8 cellular contexts compared by ENCODE assay signal in genomic region chr17:32084016-32084469, GRCh38. TPM values are rescaled to one million over a fixed set of nuclear protein-coding genes. Genes with fewer than 3 reads are reported as not detected.
DNase-seq lines count a peak whose midpoint lies in the region; ATAC-seq, FAIRE-seq and TF ChIP-seq lines count a peak whose summit lies in the region.
"Not testable (repeated sequence)": the region's sequence is repeated elsewhere in the genome, so short reads cannot be mapped to it uniquely, and the experiment has no call there.

No MANE protein-coding gene starts in this region.

- not testable (repeated sequence) for H3K27me3 ChIP-seq in CD8-positive, alpha-beta memory T cell (ENCODE audit: insufficient read depth, low read length, poor library complexity, severe bottlenecking); OCI-LY3 (ENCODE audit: low read depth, low read length); esophagus muscularis mucosa; keratinocyte (ENCODE audit: control insufficient read depth, extremely low read depth, insufficient read depth, low read length); thymus (ENCODE audit: control insufficient read depth, insufficient read depth)

- H3K4me2 ChIP-seq in OCI-LY3 (ENCODE audit: low read length), result peak overlapping the region; percentile 73
- H3K4me2 ChIP-seq in keratinocyte (ENCODE audit: control insufficient read depth, extremely low read depth, insufficient read depth, low read depth, low read length), result peak overlapping the region; percentile 22

- not testable (repeated sequence) for H3K9me1 ChIP-seq in keratinocyte (ENCODE audit: control insufficient read depth, extremely low read depth, insufficient read depth, low read length)

- TF ChIP-seq EP300 in esophagus muscularis mucosa (IDR thresholded peaks at IDR 0.05), result not testable (repeated sequence)

- POLR2A ChIA-PET in CD8-positive, alpha-beta memory T cell (lab: Charles Lee), result not testable (repeated sequence)

- intact Hi-C loops in esophagus muscularis mucosa (cut with DNase I), result not testable (repeated sequence)

- H3K27ac ChIP-seq in CD8-positive, alpha-beta memory T cell (ENCODE audit: low read depth, low read length); keratinocyte (ENCODE audit: control insufficient read depth, insufficient read depth, low read length): not testable (repeated sequence)
- H3K27ac ChIP-seq in OCI-LY3 (ENCODE audit: low read length), result peak overlapping the region; percentile 28
- peak overlapping the region in 2 of 4 donors; percentile 34 to 57 for H3K27ac ChIP-seq in esophagus muscularis mucosa (replicated peaks in 1 of 4)
- peak overlapping the region; percentile 42 for H3K27ac ChIP-seq in thymus (ENCODE audit: low read depth)

- H3K4me3 ChIP-seq in CD8-positive, alpha-beta memory T cell (ENCODE audit: low read length), result peak overlapping the region; percentile 39
- H3K4me3 ChIP-seq in OCI-LY3 (ENCODE audit: low read length) (peak overlapping the region; percentile 74), esophagus muscularis mucosa (peak overlapping the region; percentile 54 to 68 (median 58)), keratinocyte (ENCODE audit: control insufficient read depth in 2 of 3, extremely low read depth in 1 of 3, insufficient read depth in 2 of 3, low read depth in 1 of 3, low read length in 3 of 3) (peak overlapping the region in 1 of 3 experiments; percentile 1), thymus (ENCODE audit: low read length) (peak overlapping the region; percentile 54)

- H3K4me1 ChIP-seq in CD8-positive, alpha-beta memory T cell (ENCODE audit: insufficient read depth, low read length); OCI-LY3 (ENCODE audit: low read length); keratinocyte (ENCODE audit: control insufficient read depth, extremely low read depth, insufficient read depth, low read length); thymus (ENCODE audit: control insufficient read depth, insufficient read depth, low read length): not testable (repeated sequence)
- peaks cover 2 to 11% (median 8%) of the 10 kb centered on the region in 4 donors for H3K4me1 ChIP-seq in esophagus muscularis mucosa

- peak overlapping the region in 6 of 7 donors; percentile 49 to 76 (median 64) for H3K4me3 Mint-ChIP-seq in CD8-positive, alpha-beta memory T cell

- H3K9me3 Mint-ChIP-seq in CD8-positive, alpha-beta memory T cell, result not testable (repeated sequence)

- not testable (repeated sequence) for H3K9me3 ChIP-seq in CD8-positive, alpha-beta memory T cell (ENCODE audit: low read length); OCI-LY3 (ENCODE audit: insufficient read depth, low read length); esophagus muscularis mucosa; keratinocyte (ENCODE audit: control insufficient read depth, low read depth, low read length); thymus (ENCODE audit: control insufficient read depth)

- H3K9ac ChIP-seq in OCI-LY3 (ENCODE audit: low read length), result peak overlapping the region; percentile 65
- H3K9ac ChIP-seq in keratinocyte (ENCODE audit: control insufficient read depth, extremely low read depth, insufficient read depth, low read length), result not testable (repeated sequence)

- H3K27me3 Mint-ChIP-seq in CD8-positive, alpha-beta memory T cell, result not testable (repeated sequence)

- ATAC-seq in omental fat pad (ENCODE audit: low FRiP score), result peak; percentile 64

- not testable (repeated sequence) for H3K4me1 Mint-ChIP-seq in CD8-positive, alpha-beta memory T cell

- H4K20me1 ChIP-seq in OCI-LY3 (ENCODE audit: insufficient read depth, low read length); keratinocyte (ENCODE audit: control insufficient read depth, extremely low read depth, insufficient read depth, low read length): not testable (repeated sequence)

- not testable (repeated sequence) for TF ChIP-seq CTCF in OCI-LY3 (IDR thresholded peaks at IDR 0.05; ENCODE audit: low read depth, low read length); esophagus muscularis mucosa (IDR thresholded peaks at IDR 0.05); keratinocyte (optimal IDR thresholded peaks at IDR 0.05 in 1 of 3, IDR thresholded peaks at IDR 0.05 in 1 of 3, conservative IDR thresholded peaks at IDR 0.05 in 1 of 3; ENCODE audit: extremely low read depth in 1 of 3, insufficient read depth in 2 of 3, low read length in 3 of 3); omental fat pad (IDR thresholded peaks at IDR 0.05)

- H3K36me3 Mint-ChIP-seq in CD8-positive, alpha-beta memory T cell, result not testable (repeated sequence)

- dilution Hi-C loops in keratinocyte (cut with MboI; ENCODE audit: extremely low pct_ligation_motif_present, low sequenced_read_pairs), result not testable (repeated sequence)

- peak overlapping the region in 1 of 8 donors; percentile 80 for H3K27ac Mint-ChIP-seq in CD8-positive, alpha-beta memory T cell

- not testable (repeated sequence) for H3K36me3 ChIP-seq in CD8-positive, alpha-beta memory T cell (ENCODE audit: insufficient read depth, low read length); OCI-LY3 (replicated peaks; ENCODE audit: low read depth, low read length); esophagus muscularis mucosa; keratinocyte (ENCODE audit: control insufficient read depth in 2 of 2, extremely low read depth in 1 of 2, insufficient read depth in 2 of 2, low read length in 2 of 2); thymus (ENCODE audit: control insufficient read depth, insufficient read depth)

- CTCF ChIA-PET in CD8-positive, alpha-beta memory T cell (lab: Charles Lee), result not testable (repeated sequence)

- not testable (repeated sequence) for H2AFZ ChIP-seq in OCI-LY3 (ENCODE audit: low read depth, low read length); keratinocyte (ENCODE audit: control insufficient read depth, low read length)

- 0% methylated on average over 1 of the region's 24 CpGs for WGBS in esophagus muscularis mucosa
- 2% methylated on average over 15 of the region's 24 CpGs for WGBS in thymus

- not testable (repeated sequence) for H3K79me2 ChIP-seq in OCI-LY3 (ENCODE audit: low read length); keratinocyte (ENCODE audit: control insufficient read depth, insufficient read depth, low read length)

- DNase-seq in CD8-positive, alpha-beta memory T cell, result peak in 1 of 5 donors; percentile 41
- DNase-seq in LHCN-M2 (ENCODE audit: low read depth) (peak; percentile 51), anterior cingulate cortex (lab: John Stamatoyannopoulos, UW) (peak in 35 of 58 donors; percentile 8 to 76 (median 37))
- not testable (repeated sequence) for DNase-seq in esophagus muscularis mucosa (ENCODE audit: extremely low spot score); keratinocyte (ENCODE audit: low read depth, low spot score); omental fat pad (ENCODE audit: low spot score)

- not testable (repeated sequence) for TF ChIP-seq POLR2A in esophagus muscularis mucosa (IDR thresholded peaks at IDR 0.05; ENCODE audit: low read depth)

- not testable (repeated sequence) for FAIRE-seq in keratinocyte (lab: Jason Lieb, UNC)

RNA-seq across cellular contexts. Expression of gene RHOT1, which starts 58.3 kb away (rescaled TPM):
- total RNA-seq in CD8-positive, alpha-beta memory T cell, result 10 to 100 TPM; 20.6 to 22.5 TPM
- polyA plus RNA-seq in CD8-positive, alpha-beta memory T cell, result 31.2 TPM
- total RNA-seq in LHCN-M2 (2014; rRNA removed), result 25.9 and 28.5 TPM in 2 replicates
- 11.3 TPM for polyA plus RNA-seq in LHCN-M2 (2012)
- total RNA-seq in esophagus muscularis mucosa, result 10 to 100 TPM; 34.6 to 52.7 (median 43.1) TPM
- polyA plus RNA-seq in keratinocyte, result 19.6 to 50.4 TPM (median 34.5 TPM) in 3 replicates
- 19.9 TPM for polyA plus RNA-seq in keratinocyte (2011; ENCODE audit: low read depth)
- polyA plus RNA-seq in keratinocyte (2011; cell fraction: cytosol; rRNA removed), result 28.2 and 65.7 TPM in 2 replicates
- polyA plus RNA-seq in keratinocyte (2011; cell fraction: nucleus; rRNA removed), result 28.5 and 35.8 TPM in 2 replicates
- 12.2 and 22.5 TPM in 2 replicates for polyA plus RNA-seq in keratinocyte (2012; ENCODE audit: low replicate concordance)
- polyA minus RNA-seq in keratinocyte, result 3.4 to 44.8 TPM (median 25.4 TPM) in 3 replicates
- polyA minus RNA-seq in keratinocyte (2011; cell fraction: cytosol; rRNA and poly(A)+ RNA removed), result 28.6 TPM
- 16.5 and 34.3 TPM in 2 replicates for polyA minus RNA-seq in keratinocyte (2011; cell fraction: nucleus; rRNA and poly(A)+ RNA removed)
- total RNA-seq in omental fat pad, result 10 to 100 TPM; 32.1 to 55.7 (median 42.6) TPM
- polyA plus RNA-seq in thymus, result 51.6 TPM
